In the genomic region with DNA sequence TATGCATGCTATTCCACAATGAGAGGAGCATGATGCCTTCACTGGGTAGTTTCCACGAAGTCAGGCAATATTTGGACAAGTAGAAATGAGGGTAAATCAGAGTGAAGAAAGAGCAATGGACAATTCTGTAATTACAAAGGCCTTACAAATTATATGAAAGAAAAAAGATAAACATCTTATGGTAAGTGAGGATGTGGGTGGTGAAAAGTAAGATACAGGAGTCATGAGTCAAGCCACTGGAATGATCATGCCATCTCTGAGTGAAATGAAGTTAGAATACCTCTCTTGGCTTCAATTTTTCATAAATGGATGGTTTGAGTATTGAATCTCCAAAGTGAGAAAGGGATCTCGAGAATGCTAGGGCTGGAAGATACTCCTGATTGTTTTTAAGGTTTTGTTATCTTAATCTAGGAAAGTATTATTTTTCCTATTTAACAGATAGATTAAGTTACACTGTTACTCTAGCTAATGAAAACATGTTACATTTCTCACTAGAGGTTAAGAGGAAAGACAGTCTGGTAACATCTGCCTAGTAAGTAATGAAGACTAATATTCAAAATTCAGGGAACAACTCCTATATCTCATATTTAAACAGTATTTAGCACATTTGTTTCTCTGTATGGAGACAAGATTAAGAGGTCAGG, we compare ENCODE assay signal across 12 cellular contexts. TPM values are rescaled to one million over a fixed set of nuclear protein-coding genes. Genes with fewer than 3 reads are reported as not detected.
A peak's percentile ranks its signal among the peaks of the same experiment; 100 is the strongest.
DNase-seq lines count a peak whose midpoint lies in the region; ATAC-seq and TF ChIP-seq lines count a peak whose summit lies in the region.
"Had no signal": no experiment of that assay in that cellular context is flagged by ENCODE, and none has a peak within 500 bp of the region (broad histone marks: within the 10 kb centered on the region; RNA-seq: fewer than 3 reads in every experiment).

No MANE protein-coding gene starts in this region.

- no peak overlapping the region for H3K4me2 ChIP-seq in SK-N-SH

- H3K9me3 ChIP-seq in SK-N-SH (no peaks in the 10 kb centered on the region), SJCRH30 (replicated peaks) (no peaks in the 10 kb centered on the region)

- H3K9ac ChIP-seq in SK-N-SH, result no peak overlapping the region

- CTCF ChIA-PET in SK-N-SH (lab: Yijun Ruan, JAX), result no interaction called here

- TF ChIP-seq RAD21 in SK-N-SH (IDR thresholded peaks at IDR 0.05; ENCODE audit: low read length), result no peak

- no peaks in the 10 kb centered on the region for H3K27me3 ChIP-seq in SK-N-SH (ENCODE audit: insufficient read depth)
- H3K27me3 ChIP-seq in SJCRH30, result no peaks in the 10 kb centered on the region

- TF ChIP-seq EP300 in SK-N-SH (IDR thresholded peaks at IDR 0.05; ENCODE audit: borderline replicate concordance in 1 of 2, low read depth in 1 of 2, low read length in 1 of 2), result peak in 1 of 2 experiments; percentile 43; a peak in 1 of 4 replicates

- H3K9me2 ChIP-seq in SK-N-SH, result no peaks in the 10 kb centered on the region

- no peaks in the 10 kb centered on the region for H3K79me2 ChIP-seq in SK-N-SH (ENCODE audit: insufficient read depth)

- no peaks in the 10 kb centered on the region for H4K20me1 ChIP-seq in SK-N-SH (ENCODE audit: insufficient read depth)

- H3K4me1 ChIP-seq in SK-N-SH (ENCODE audit: control insufficient read depth in 1 of 2, insufficient read depth in 2 of 2, low read depth in 1 of 2, low read length in 1 of 2) (peaks cover 0 to 26% of the 10 kb centered on the region in 2 experiments; a peak in 2 of 4 replicates), SJCRH30 (no peaks in the 10 kb centered on the region)

- H3K27ac ChIP-seq in SK-N-SH (ENCODE audit: low read depth in 2 of 2, low read length in 1 of 2) (peak overlapping the region in 1 of 2 experiments; percentile 29; a peak in 3 of 4 replicates), SJCRH30 (no peak overlapping the region)

- H3K36me3 ChIP-seq in SK-N-SH (replicated peaks in 1 of 2; ENCODE audit: control insufficient read depth in 1 of 2, insufficient read depth in 2 of 2, low read length in 1 of 2) (no peaks in the 10 kb centered on the region), SJCRH30 (no peaks in the 10 kb centered on the region)

- H2AFZ ChIP-seq in SK-N-SH (ENCODE audit: low read depth), result peak overlapping the region; percentile 3; the same call in 1 of the 2 replicates

- TF ChIP-seq CTCF in SK-N-SH (IDR thresholded peaks at IDR 0.05), result no peak
- TF ChIP-seq CTCF in foreskin fibroblast (IDR thresholded peaks at IDR 0.05; ENCODE audit: low read depth, low read length), result no peak
- no peak for TF ChIP-seq CTCF in retinal pigment epithelial cell (conservative IDR thresholded peaks at IDR 0.05; ENCODE audit: low read depth, low read length)

- H3K4me3 ChIP-seq in SK-N-SH (ENCODE audit: low read depth in 2 of 2, low read length in 1 of 2) (no peak overlapping the region), foreskin fibroblast (ENCODE audit: low read depth in 1 of 2, low read length in 2 of 2) (no peak overlapping the region), retinal pigment epithelial cell (ENCODE audit: low read length) (no peak overlapping the region), SJCRH30 (no peak overlapping the region)

- H3F3A ChIP-seq in SK-N-SH (replicated peaks; ENCODE audit: insufficient read depth), result peaks cover 23% of the 10 kb centered on the region

- POLR2A ChIA-PET in SK-N-SH (lab: Yijun Ruan, JAX), result no interaction called here

- peak; percentile 32 for DNase-seq in NCI-H526 treated with DMSO at 0.1 percent for 48 hours (lab: John Stamatoyannopoulos, UW)
- no peak for DNase-seq in NCI-H526 (lab: John Stamatoyannopoulos, UW)
- no peak for DNase-seq in SK-N-SH
- peak; percentile 24 to 35 for DNase-seq in foreskin fibroblast
- peak; percentile 12 for DNase-seq in retinal pigment epithelial cell (ENCODE audit: low read depth)
- DNase-seq in SJCRH30, result no peak
- DNase-seq in inferior parietal cortex (ENCODE audit: extremely low spot score), result no peak
- DNase-seq: caudate nucleus, hypothalamus, NCI-H1092 had no signal

- ATAC-seq in HG03045 (IDR thresholded peaks at IDR 0.05; ENCODE audit: unreplicated experiment), result no peak
- ATAC-seq: sciatic nerve had no signal

- WGBS in SK-N-SH (ENCODE audit: low lambda C conversion rate), result 61% methylated on average over 2 of the region's 2 CpGs

TF ChIP-seq in SK-N-SH, 30 proteins besides CTCF, POLR2A, EP300 and RAD21:
- TF ChIP-seq FOSL2 (IDR thresholded peaks at IDR 0.05; ENCODE audit: borderline replicate concordance, low read depth) (peak; percentile 49; the same call in 1 of the 2 replicates), MEF2A (IDR thresholded peaks at IDR 0.05; ENCODE audit: borderline replicate concordance, low read depth) (no peak), MXI1 (IDR thresholded peaks at IDR 0.05; ENCODE audit: low read depth, low read length) (no peak), TEAD4 (IDR thresholded peaks at IDR 0.05; ENCODE audit: borderline replicate concordance, insufficient read depth) (peak; percentile 40; the same call in 1 of the 2 replicates), RXRA (IDR thresholded peaks at IDR 0.05; ENCODE audit: borderline replicate concordance, low read depth) (no peak), ELF1 (IDR thresholded peaks at IDR 0.05) (no peak), JUND (IDR thresholded peaks at IDR 0.05) (peak; percentile 61; the same call in 1 of the 2 replicates), NFIC (IDR thresholded peaks at IDR 0.05; ENCODE audit: borderline replicate concordance) (no peak), MAX (IDR thresholded peaks at IDR 0.05; ENCODE audit: low read depth) (0 out of 2 replicates have a peak, but pooled peaks have one; percentile 15), SMC3 (IDR thresholded peaks at IDR 0.05; ENCODE audit: low read depth, low read length) (no peak), TCF12 (IDR thresholded peaks at IDR 0.05) (peak; percentile 44), EZH2phosphoT487 (IDR thresholded peaks at IDR 0.05; ENCODE audit: borderline replicate concordance, low read depth) (no peak), FOXM1 (IDR thresholded peaks at IDR 0.05; ENCODE audit: low read depth) (no peak), ZBTB33 (IDR thresholded peaks at IDR 0.05; ENCODE audit: borderline replicate concordance, low read depth) (no peak), RFX5 (IDR thresholded peaks at IDR 0.05; ENCODE audit: low read length) (no peak), TAF1 (IDR thresholded peaks at IDR 0.05; ENCODE audit: borderline replicate concordance, low read depth, low read length) (no peak), GABPA (IDR thresholded peaks at IDR 0.05; ENCODE audit: low read depth) (no peak), YY1 (IDR thresholded peaks at IDR 0.05; ENCODE audit: low read depth) (no peak)
- TF ChIP-seq, protein P1, sequence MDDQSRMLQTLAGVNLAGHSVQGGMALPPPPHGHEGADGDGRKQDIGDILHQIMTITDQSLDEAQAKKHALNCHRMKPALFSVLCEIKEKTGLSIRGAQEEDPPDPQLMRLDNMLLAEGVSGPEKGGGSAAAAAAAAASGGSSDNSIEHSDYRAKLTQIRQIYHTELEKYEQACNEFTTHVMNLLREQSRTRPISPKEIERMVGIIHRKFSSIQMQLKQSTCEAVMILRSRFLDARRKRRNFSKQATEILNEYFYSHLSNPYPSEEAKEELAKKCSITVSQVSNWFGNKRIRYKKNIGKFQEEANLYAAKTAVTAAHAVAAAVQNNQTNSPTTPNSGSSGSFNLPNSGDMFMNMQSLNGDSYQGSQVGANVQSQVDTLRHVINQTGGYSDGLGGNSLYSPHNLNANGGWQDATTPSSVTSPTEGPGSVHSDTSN (IDR thresholded peaks at IDR 0.05), result peak; percentile 50; the same call in 1 of the 2 replicates
TF ChIP-seq in SK-N-SH: peak in this region for 6.

RNA-seq across cellular contexts. Expression of gene GALNT3, which starts 2.1 kb away (rescaled TPM):
- polyA plus RNA-seq in SK-N-SH (2012; rRNA removed), result 0.05 and 0.26 TPM in 2 replicates
- polyA plus RNA-seq in SK-N-SH (2012; cell fraction: cytosol; rRNA removed), result 0.01 and 0.03 TPM in 2 replicates
- 0.63 and 1.4 TPM in 2 replicates for polyA plus RNA-seq in SK-N-SH (2012; cell fraction: nucleus; rRNA removed)
- not detected in 2 replicates for total RNA-seq in SJCRH30 (2014; rRNA removed; shearing (Covaris generic))

Comparison
In these comparisons a context has a peak if more than half of its experiments do, and no peak if none do; other contexts are left out.
1. DNase-seq: peak in NCI-H526 treated with DMSO at 0.1 percent for 48 hours (single experiment), foreskin fibroblast (2 of 2) and retinal pigment epithelial cell (single experiment); none in NCI-H526 (0 of 2), SK-N-SH (single experiment), SJCRH30 (0 of 2) and inferior parietal cortex (single experiment).